In genomic region chr1:154624756-154625643, GRCh38 we compare ENCODE assay signal across 15 cellular contexts. TPM values are rescaled to one million over a fixed set of nuclear protein-coding genes. Genes with fewer than 3 reads are reported as not detected.
DNase-seq lines count a peak whose midpoint lies in the region; ATAC-seq and TF ChIP-seq lines count a peak whose summit lies in the region.
"Had no signal": no experiment of that assay in that cellular context is flagged by ENCODE, and none has a peak within 500 bp of the region (broad histone marks: within the 10 kb centered on the region; RNA-seq: fewer than 3 reads in every experiment).

No MANE protein-coding gene starts in this region.

- peak overlapping the region; percentile 35 for H3K4me3 Mint-ChIP-seq in activated T-helper 1 cell treated with anti-CD3 and anti-CD28 coated beads, Interleukin-12 subunit alpha, Interleukin-12 subunit beta, Interleukin-2, Interleukin-4 antibody, amounts not matched to agents 30 ng/mL and 10 ng/mL and 1 ng/mL, durations not matched to agents 14 hours and 24 hours and 36 hours
- peak overlapping the region; percentile 64 for H3K4me3 Mint-ChIP-seq in glutamatergic neuron (ENCODE audit: unreplicated experiment)

- no peaks in the 10 kb centered on the region for H3K27me3 ChIP-seq in AG04450 (ENCODE audit: control insufficient read depth, insufficient read depth, low read length)
- H3K27me3 ChIP-seq in upper lobe of right lung, result no peaks in the 10 kb centered on the region

- POLR2A ChIA-PET in AG04450 (lab: Yijun Ruan, JAX), result interaction anchor here (1.8 kb wide), 1 partner anchor 16 kb away, joined by 8 read pairs; the partner anchor contains the start of gene ADAR

- CTCF ChIA-PET in AG04450 (lab: Charles Lee), result interaction anchor here (0.5 to 1.5 kb wide), 4 partner anchors 11 to 78 kb away, joined by 3 to 5 read pairs (median 4); no protein-coding TSS in a partner anchor

- peak; percentile 85 for DNase-seq in AG04450 (ENCODE audit: low read depth, low spot score)
- DNase-seq in GM04503 (ENCODE audit: low read depth), result peak; percentile 74
- no peak for DNase-seq in activated T-helper 1 cell treated with anti-CD3 and anti-CD28 coated beads, Interleukin-12 subunit alpha, Interleukin-12 subunit beta, Interleukin-2, Interleukin-4 antibody, amounts not matched to agents 30 ng/mL and 10 ng/mL and 1 ng/mL, durations not matched to agents 14 hours and 24 hours and 36 hours (ENCODE audit: low spot score)
- no peak for DNase-seq in glutamatergic neuron
- DNase-seq in upper lobe of right lung, result no peak
- DNase-seq in cerebellar nuclear complex (lab: John Stamatoyannopoulos, UW), result no peak
- no peak for DNase-seq in left ventricle myocardium superior
- DNase-seq in NCI-H526 treated with DMSO at 0.1 percent for 48 hours (lab: John Stamatoyannopoulos, UW), result no peak
- DNase-seq: activated gamma-delta T cell treated with Interleukin-2 at 50 U/mL for 16 hours, COR-L47, NCI-H774 had no signal

- no peaks in the 10 kb centered on the region for H3K36me3 ChIP-seq in upper lobe of right lung

- no peak overlapping the region for H3K27ac Mint-ChIP-seq in activated T-helper 1 cell treated with anti-CD3 and anti-CD28 coated beads, Interleukin-12 subunit alpha, Interleukin-12 subunit beta, Interleukin-2, Interleukin-4 antibody, amounts not matched to agents 30 ng/mL and 10 ng/mL and 1 ng/mL, durations not matched to agents 14 hours and 24 hours and 36 hours
- H3K27ac Mint-ChIP-seq in glutamatergic neuron (ENCODE audit: unreplicated experiment), result peak overlapping the region; percentile 66
- H3K27ac Mint-ChIP-seq: T-helper 1 cell treated with Interleukin-12 subunit alpha and Interleukin-12 subunit beta and Interleukin-4 antibody, amounts not matched to agents 30 μg/mL and 1 μg/mL, for 36 hours had no signal

- H3K27ac ChIP-seq in AG04450 (ENCODE audit: low read depth, low read length) (peak overlapping the region; percentile 82), upper lobe of right lung (no peak overlapping the region)

- intact Hi-C loops in activated T-helper 1 cell treated with anti-CD3 and anti-CD28 coated beads, Interleukin-12 subunit alpha, Interleukin-12 subunit beta, Interleukin-2, Interleukin-4 antibody, amounts not matched to agents 30 ng/mL and 10 ng/mL and 1 ng/mL, durations not matched to agents 14 hours and 24 hours and 36 hours (cut with micrococcal nuclease), result loop anchor here (5.0 kb wide), 2 partner anchors 68 to 122 kb away; partner anchors contain the start of gene UBE2Q1
- intact Hi-C loops in upper lobe of right lung (cut with DNase I), result no loop called here
- intact Hi-C loops in left ventricle myocardium superior (cut with micrococcal nuclease), result no loop called here

- H3K9me3 ChIP-seq in AG04450 (ENCODE audit: control insufficient read depth, insufficient read depth, low read length) (no peaks in the 10 kb centered on the region), upper lobe of right lung (no peaks in the 10 kb centered on the region)

- H3K9me3 Mint-ChIP-seq in activated T-helper 1 cell treated with anti-CD3 and anti-CD28 coated beads, Interleukin-12 subunit alpha, Interleukin-12 subunit beta, Interleukin-2, Interleukin-4 antibody, amounts not matched to agents 30 ng/mL and 10 ng/mL and 1 ng/mL, durations not matched to agents 14 hours and 24 hours and 36 hours, result peaks cover 13% of the 10 kb centered on the region
- peaks cover 17% of the 10 kb centered on the region for H3K9me3 Mint-ChIP-seq in glutamatergic neuron (ENCODE audit: unreplicated experiment)

- TF ChIP-seq CTCF in AG04450 (IDR thresholded peaks at IDR 0.05; ENCODE audit: low read depth, low read length) (peak; percentile 27; the same call in 1 of the 2 replicates), glutamatergic neuron (IDR thresholded peaks at IDR 0.05; ENCODE audit: partially characterized antibody, unreplicated experiment) (no peak), upper lobe of right lung (IDR thresholded peaks at IDR 0.05) (no peak)

- ATAC-seq in upper lobe of right lung, result no peak
- no peak for ATAC-seq in left ventricle myocardium superior
- ATAC-seq: left lobe of liver, sciatic nerve had no signal

- peaks cover 66% of the 10 kb centered on the region for H3K4me1 Mint-ChIP-seq in activated T-helper 1 cell treated with anti-CD3 and anti-CD28 coated beads, Interleukin-12 subunit alpha, Interleukin-12 subunit beta, Interleukin-2, Interleukin-4 antibody, amounts not matched to agents 30 ng/mL and 10 ng/mL and 1 ng/mL, durations not matched to agents 14 hours and 24 hours and 36 hours (ENCODE audit: low read depth)
- H3K4me1 Mint-ChIP-seq in glutamatergic neuron (ENCODE audit: low read depth, unreplicated experiment), result peaks cover 20% of the 10 kb centered on the region

- peaks cover 11% of the 10 kb centered on the region for H3K4me1 ChIP-seq in upper lobe of right lung

- H3K4me3 ChIP-seq in AG04450 (ENCODE audit: low read depth, low read length), result peak overlapping the region; percentile 0; the same call in 1 of the 2 replicates
- no peak overlapping the region for H3K4me3 ChIP-seq in upper lobe of right lung

- H3K36me3 Mint-ChIP-seq in activated T-helper 1 cell treated with anti-CD3 and anti-CD28 coated beads, Interleukin-12 subunit alpha, Interleukin-12 subunit beta, Interleukin-2, Interleukin-4 antibody, amounts not matched to agents 30 ng/mL and 10 ng/mL and 1 ng/mL, durations not matched to agents 14 hours and 24 hours and 36 hours (ENCODE audit: low read depth), result peaks cover 20% of the 10 kb centered on the region
- peaks cover 8% of the 10 kb centered on the region for H3K36me3 Mint-ChIP-seq in glutamatergic neuron (ENCODE audit: unreplicated experiment)

- no peaks in the 10 kb centered on the region for H3K27me3 Mint-ChIP-seq in activated T-helper 1 cell treated with anti-CD3 and anti-CD28 coated beads, Interleukin-12 subunit alpha, Interleukin-12 subunit beta, Interleukin-2, Interleukin-4 antibody, amounts not matched to agents 30 ng/mL and 10 ng/mL and 1 ng/mL, durations not matched to agents 14 hours and 24 hours and 36 hours (ENCODE audit: insufficient read depth)
- peaks cover 10% of the 10 kb centered on the region for H3K27me3 Mint-ChIP-seq in glutamatergic neuron (ENCODE audit: unreplicated experiment)

RNA-seq across cellular contexts. Expression of gene ADAR, which starts 17.0 kb away (rescaled TPM):
- polyA plus RNA-seq in AG04450 (2011; rRNA removed), result 159 and 203 TPM in 2 replicates
- polyA minus RNA-seq in AG04450 (2011; rRNA and poly(A)+ RNA removed), result 327 and 358 TPM in 2 replicates
- 299 and 301 TPM in 2 replicates for total RNA-seq in activated T-helper 1 cell treated with anti-CD3 and anti-CD28 coated beads, Interleukin-12 subunit alpha, Interleukin-12 subunit beta, Interleukin-2, Interleukin-4 antibody, amounts not matched to agents 30 ng/mL and 10 ng/mL and 1 ng/mL, durations not matched to agents 14 hours and 24 hours and 36 hours
- total RNA-seq in glutamatergic neuron (ENCODE audit: unreplicated experiment) (166 TPM), upper lobe of right lung (205 TPM), left ventricle myocardium superior (61.3 TPM)

RNA-seq across cellular contexts. Expression of gene CHRNB2, which starts 57.4 kb away (rescaled TPM):
- 0.06 TPM in 1 of 2 replicates, not detected in the other for polyA plus RNA-seq in AG04450 (2011; rRNA removed)
- polyA minus RNA-seq in AG04450 (2011; rRNA and poly(A)+ RNA removed), result 0.04 and 0.18 TPM in 2 replicates
- not detected in 2 replicates for total RNA-seq in activated T-helper 1 cell treated with anti-CD3 and anti-CD28 coated beads, Interleukin-12 subunit alpha, Interleukin-12 subunit beta, Interleukin-2, Interleukin-4 antibody, amounts not matched to agents 30 ng/mL and 10 ng/mL and 1 ng/mL, durations not matched to agents 14 hours and 24 hours and 36 hours
- total RNA-seq in glutamatergic neuron (ENCODE audit: unreplicated experiment), result 44.9 TPM
- total RNA-seq in upper lobe of right lung, result not detected
- total RNA-seq in left ventricle myocardium superior, result not detected
- total RNA-seq: epithelial cell of proximal tubule had no signal

Comparison
In these comparisons a context has a peak if more than half of its experiments do, and no peak if none do; other contexts are left out.
1. DNase-seq: peak in AG04450 (single experiment) and GM04503 (single experiment); none in activated T-helper 1 cell treated with anti-CD3 and anti-CD28 coated beads, Interleukin-12 subunit alpha, Interleukin-12 subunit beta, Interleukin-2, Interleukin-4 antibody, amounts not matched to agents 30 ng/mL and 10 ng/mL and 1 ng/mL, durations not matched to agents 14 hours and 24 hours and 36 hours (single experiment), glutamatergic neuron (single experiment), upper lobe of right lung (single experiment), cerebellar nuclear complex (0 of 2), left ventricle myocardium superior (single experiment) and NCI-H526 treated with DMSO at 0.1 percent for 48 hours (single experiment).
2. RNA of gene CHRNB2, which starts 57.4 kb away (total RNA-seq): 44.9 TPM in glutamatergic neuron (single experiment); not detected in upper lobe of right lung (single experiment), not detected in left ventricle myocardium superior (single experiment) and not detected in activated T-helper 1 cell treated with anti-CD3 and anti-CD28 coated beads, Interleukin-12 subunit alpha, Interleukin-12 subunit beta, Interleukin-2, Interleukin-4 antibody, amounts not matched to agents 30 ng/mL and 10 ng/mL and 1 ng/mL, durations not matched to agents 14 hours and 24 hours and 36 hours; every median in the first group is over 10 times any median in the second.